14 cellular contexts compared by ENCODE assay signal in the genomic region with DNA sequence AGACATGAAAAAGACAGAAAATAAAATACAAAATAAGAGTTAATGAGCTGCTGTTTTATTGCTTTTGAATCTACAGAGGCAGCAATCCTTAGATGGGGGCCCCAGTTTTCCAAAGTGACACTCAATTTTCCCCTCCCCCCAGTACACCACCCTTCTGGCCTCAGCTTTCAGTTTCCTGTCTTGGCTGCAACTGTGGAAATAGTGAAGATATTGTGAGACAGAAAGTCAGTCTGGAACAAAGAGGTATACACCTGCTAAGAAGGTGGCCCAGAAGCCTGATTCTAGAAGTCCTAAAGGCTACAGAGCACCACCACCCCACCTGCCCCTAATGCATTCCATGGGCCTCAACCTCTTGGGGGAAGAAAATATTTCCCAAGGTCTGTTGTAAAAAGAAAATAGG. TPM values are rescaled to one million over a fixed set of nuclear protein-coding genes. Genes with fewer than 3 reads are reported as not detected.
DNase-seq lines count a peak whose midpoint lies in the region; FAIRE-seq and TF ChIP-seq lines count a peak whose summit lies in the region.
"Had no signal": no experiment of that assay in that cellular context is flagged by ENCODE, and none has a peak within 500 bp of the region (broad histone marks: within the 10 kb centered on the region; RNA-seq: fewer than 3 reads in every experiment).

No MANE protein-coding gene starts in this region.

- intact Hi-C loops in activated T-helper 2 cell treated with anti-CD3 and anti-CD28 coated beads, Interferon-gamma antibody, Interleukin-2, Interleukin-4, amounts not matched to agents 10 μg/mL and 5 μg/mL and 100 μg/mL, durations not matched to agents 14 hours and 24 hours and 36 hours (cut with micrococcal nuclease): loop anchor here (5.0 kb wide), 1 partner anchor 70 kb away; no protein-coding TSS in a partner anchor
- intact Hi-C loops in transverse colon (cut with DNase I; ENCODE audit: low total_unique reads): no loop called here
- intact Hi-C loops in kidney (cut with DNase I): no loop called here

- TF ChIP-seq EP300 in transverse colon (IDR thresholded peaks at IDR 0.05; ENCODE audit: low read depth): no peak

- H3K27ac Mint-ChIP-seq in activated naive CD4-positive, alpha-beta T cell treated with anti-CD3 and anti-CD28 coated beads, Interleukin-2, amount 50 U/mL, for 24 hours: peak overlapping the region; percentile 68
- H3K27ac Mint-ChIP-seq in activated T-helper 2 cell treated with anti-CD3 and anti-CD28 coated beads, Interferon-gamma antibody, Interleukin-2, Interleukin-4, amounts not matched to agents 10 μg/mL and 5 μg/mL and 100 μg/mL, durations not matched to agents 14 hours and 24 hours and 36 hours: peak overlapping the region; percentile 46
- H3K27ac Mint-ChIP-seq: dendritic cell treated with granulocyte-macrophage colony-stimulating factor and Interleukin-4, amounts not matched to agents 40 ng/mL and 50 ng/mL, for 4 days; stimulated activated memory B cell treated with anti-CD40 and anti-IgM and Interleukin-4, amounts not matched to agents 10 μg/mL and 1 μg/mL and 100 μg/mL, for 72 hours had no signal

- H3K9me3 ChIP-seq in transverse colon (no peaks in the 10 kb centered on the region), kidney (ENCODE audit: control insufficient read depth in 1 of 2, low read length in 2 of 2) (no peaks in the 10 kb centered on the region)
- H3K9me3 ChIP-seq: HAP-1 had no signal

- peaks cover 32% of the 10 kb centered on the region for H3K4me1 Mint-ChIP-seq in activated naive CD4-positive, alpha-beta T cell treated with anti-CD3 and anti-CD28 coated beads, Interleukin-2, amount 50 U/mL, for 24 hours
- H3K4me1 Mint-ChIP-seq in activated T-helper 2 cell treated with anti-CD3 and anti-CD28 coated beads, Interferon-gamma antibody, Interleukin-2, Interleukin-4, amounts not matched to agents 10 μg/mL and 5 μg/mL and 100 μg/mL, durations not matched to agents 14 hours and 24 hours and 36 hours (ENCODE audit: low read depth): peaks cover 22% of the 10 kb centered on the region

- no peaks in the 10 kb centered on the region for H3K27me3 ChIP-seq in transverse colon

- peak overlapping the region; percentile 33 for H3K4me3 Mint-ChIP-seq in activated naive CD4-positive, alpha-beta T cell treated with anti-CD3 and anti-CD28 coated beads, Interleukin-2, amount 50 U/mL, for 24 hours
- H3K4me3 Mint-ChIP-seq in activated T-helper 2 cell treated with anti-CD3 and anti-CD28 coated beads, Interferon-gamma antibody, Interleukin-2, Interleukin-4, amounts not matched to agents 10 μg/mL and 5 μg/mL and 100 μg/mL, durations not matched to agents 14 hours and 24 hours and 36 hours (ENCODE audit: low read depth): no peak overlapping the region
- H3K4me3 Mint-ChIP-seq: dendritic cell treated with granulocyte-macrophage colony-stimulating factor and Interleukin-4, amounts not matched to agents 40 ng/mL and 50 ng/mL, for 4 days; stimulated activated memory B cell treated with anti-CD40 and anti-IgM and Interleukin-4, amounts not matched to agents 10 μg/mL and 1 μg/mL and 100 μg/mL, for 72 hours had no signal

- peak overlapping the region in 1 of 2 donors; percentile 34 for H3K9ac ChIP-seq in kidney (ENCODE audit: low read length in 2 of 2)

- no peaks in the 10 kb centered on the region for H3K9me3 Mint-ChIP-seq in activated naive CD4-positive, alpha-beta T cell treated with anti-CD3 and anti-CD28 coated beads, Interleukin-2, amount 50 U/mL, for 24 hours
- H3K9me3 Mint-ChIP-seq in activated T-helper 2 cell treated with anti-CD3 and anti-CD28 coated beads, Interferon-gamma antibody, Interleukin-2, Interleukin-4, amounts not matched to agents 10 μg/mL and 5 μg/mL and 100 μg/mL, durations not matched to agents 14 hours and 24 hours and 36 hours: no peaks in the 10 kb centered on the region
- H3K9me3 Mint-ChIP-seq: CD4-positive, CD25-positive, alpha-beta regulatory T cell; dendritic cell treated with granulocyte-macrophage colony-stimulating factor and Interleukin-4, amounts not matched to agents 40 ng/mL and 50 ng/mL, for 4 days; stimulated activated memory B cell treated with anti-CD40 and anti-IgM and Interleukin-4, amounts not matched to agents 10 μg/mL and 1 μg/mL and 100 μg/mL, for 72 hours had no signal

- FAIRE-seq in kidney (lab: Jason Lieb, UNC): no peak

- H3K36me3 Mint-ChIP-seq in activated naive CD4-positive, alpha-beta T cell treated with anti-CD3 and anti-CD28 coated beads, Interleukin-2, amount 50 U/mL, for 24 hours: no peaks in the 10 kb centered on the region
- no peaks in the 10 kb centered on the region for H3K36me3 Mint-ChIP-seq in activated T-helper 2 cell treated with anti-CD3 and anti-CD28 coated beads, Interferon-gamma antibody, Interleukin-2, Interleukin-4, amounts not matched to agents 10 μg/mL and 5 μg/mL and 100 μg/mL, durations not matched to agents 14 hours and 24 hours and 36 hours (ENCODE audit: low read depth)
- H3K36me3 Mint-ChIP-seq: CD4-positive, CD25-positive, alpha-beta regulatory T cell; stimulated activated memory B cell treated with anti-CD40 and anti-IgM and Interleukin-4, amounts not matched to agents 10 μg/mL and 1 μg/mL and 100 μg/mL, for 72 hours had no signal

- no peak for TF ChIP-seq POLR2A in transverse colon (IDR thresholded peaks at IDR 0.05)

- in situ Hi-C loops in transverse colon (cut with MboI; ENCODE audit: low pct_ligation_motif_present in 1 of 4, low pct_unique_long_range_greater_than_20kb in 1 of 4, low sequenced_read_pairs in 3 of 4): no loop called here

- TF ChIP-seq CTCF in transverse colon (IDR thresholded peaks at IDR 0.05) (no peak), kidney (IDR thresholded peaks at IDR 0.05; ENCODE audit: borderline replicate concordance, extremely low read depth, insufficient read depth) (no peak)

- peak overlapping the region; percentile 90 to 96 (median 94) for H3K27ac ChIP-seq in transverse colon
- no peak overlapping the region for H3K27ac ChIP-seq in kidney (ENCODE audit: low read depth in 2 of 2, low read length in 2 of 2)
- H3K27ac ChIP-seq: WERI-Rb-1 had no signal

- DNase-seq in activated naive CD4-positive, alpha-beta T cell treated with Interleukin-2 at 50 U/mL for 16 hours: no peak
- DNase-seq in activated T-helper 2 cell treated with anti-CD3 and anti-CD28 coated beads, Interferon-gamma antibody, Interleukin-2, Interleukin-4, amounts not matched to agents 10 μg/mL and 5 μg/mL and 100 μg/mL, durations not matched to agents 14 hours and 24 hours and 36 hours (ENCODE audit: low spot score): no peak
- peak; percentile 44 for DNase-seq in islet precursor cell
- DNase-seq in transverse colon: no peak
- no peak for DNase-seq in kidney
- DNase-seq in NK-92 (lab: John Stamatoyannopoulos, UW; ENCODE audit: unreplicated experiment): no peak
- DNase-seq in stimulated activated CD8-positive, alpha-beta memory T cell treated with anti-CD3 and anti-CD28 coated beads, Interleukin-4, amount 100 ng/mL, for 48 hours: no peak
- DNase-seq: NCI-H524 treated with DMSO at 0.1 percent for 48 hours, WERI-Rb-1 had no signal

- H3K36me3 ChIP-seq in transverse colon: no peaks in the 10 kb centered on the region
- peaks cover 0 to 9% of the 10 kb centered on the region in 2 donors for H3K36me3 ChIP-seq in kidney (ENCODE audit: control insufficient read depth in 1 of 2, insufficient read depth in 2 of 2, low read length in 2 of 2)
- H3K36me3 ChIP-seq: HAP-1, WERI-Rb-1 had no signal

- no peaks in the 10 kb centered on the region for H3K27me3 Mint-ChIP-seq in activated naive CD4-positive, alpha-beta T cell treated with anti-CD3 and anti-CD28 coated beads, Interleukin-2, amount 50 U/mL, for 24 hours
- no peaks in the 10 kb centered on the region for H3K27me3 Mint-ChIP-seq in activated T-helper 2 cell treated with anti-CD3 and anti-CD28 coated beads, Interferon-gamma antibody, Interleukin-2, Interleukin-4, amounts not matched to agents 10 μg/mL and 5 μg/mL and 100 μg/mL, durations not matched to agents 14 hours and 24 hours and 36 hours (ENCODE audit: low read depth)

- H3K4me1 ChIP-seq in transverse colon: peaks cover 31 to 92% (median 53%) of the 10 kb centered on the region in 4 donors
- peaks cover 11 to 19% of the 10 kb centered on the region in 2 donors for H3K4me1 ChIP-seq in kidney (ENCODE audit: control insufficient read depth in 1 of 2, insufficient read depth in 1 of 2, low read depth in 1 of 2, low read length in 2 of 2)

- H3K4me3 ChIP-seq in transverse colon (peak overlapping the region in 1 of 4 donors; percentile 79), kidney (ENCODE audit: low read length in 2 of 2) (no peak overlapping the region)
- H3K4me3 ChIP-seq: HAP-1 had no signal

RNA-seq across cellular contexts. Expression of a gene that starts 1.1 kb away (rescaled TPM):
- total RNA-seq in activated T-helper 2 cell treated with anti-CD3 and anti-CD28 coated beads, Interferon-gamma antibody, Interleukin-2, Interleukin-4, amounts not matched to agents 10 μg/mL and 5 μg/mL and 100 μg/mL, durations not matched to agents 14 hours and 24 hours and 36 hours: 5.2 and 5.5 TPM in 2 replicates
- total RNA-seq in transverse colon (100 to 1,000 TPM; 284 to 483 (median 296) TPM), kidney (24.7 TPM)
- polyA plus RNA-seq in kidney (ENCODE audit: insufficient read depth, low read depth, low replicate concordance): 21.6 TPM

RNA-seq across cellular contexts. Expression of a gene that starts 10.2 kb away (rescaled TPM):
- 109 and 113 TPM in 2 replicates for total RNA-seq in activated T-helper 2 cell treated with anti-CD3 and anti-CD28 coated beads, Interferon-gamma antibody, Interleukin-2, Interleukin-4, amounts not matched to agents 10 μg/mL and 5 μg/mL and 100 μg/mL, durations not matched to agents 14 hours and 24 hours and 36 hours
- total RNA-seq in transverse colon (10 to 100 TPM; 32.4 to 78.6 (median 46.2) TPM), kidney (55.0 TPM)
- 40.6 TPM for polyA plus RNA-seq in kidney (ENCODE audit: insufficient read depth, low read depth, low replicate concordance)

RNA-seq across cellular contexts. Expression of a gene that starts 20.1 kb away (rescaled TPM):
- total RNA-seq in activated T-helper 2 cell treated with anti-CD3 and anti-CD28 coated beads, Interferon-gamma antibody, Interleukin-2, Interleukin-4, amounts not matched to agents 10 μg/mL and 5 μg/mL and 100 μg/mL, durations not matched to agents 14 hours and 24 hours and 36 hours: 17.9 and 18.4 TPM in 2 replicates
- total RNA-seq in transverse colon: 1 to 10 TPM in 3 of 4 donors, under 1 TPM in 1; 0.40 to 2.5 (median 1.5) TPM
- total RNA-seq in kidney: 4.5 TPM
- 2.0 TPM for polyA plus RNA-seq in kidney (ENCODE audit: insufficient read depth, low read depth, low replicate concordance)

RNA-seq across cellular contexts. Expression of a gene that starts 38.4 kb away (rescaled TPM):
- 23.6 and 26.6 TPM in 2 replicates for total RNA-seq in activated T-helper 2 cell treated with anti-CD3 and anti-CD28 coated beads, Interferon-gamma antibody, Interleukin-2, Interleukin-4, amounts not matched to agents 10 μg/mL and 5 μg/mL and 100 μg/mL, durations not matched to agents 14 hours and 24 hours and 36 hours
- total RNA-seq in transverse colon (10 to 100 TPM in 3 of 4 donors, 1 to 10 TPM in 1; 7.4 to 61.0 (median 31.5) TPM), kidney (14.3 TPM)
- polyA plus RNA-seq in kidney (ENCODE audit: insufficient read depth, low read depth, low replicate concordance): 44.0 TPM

Comparison
In these comparisons a context has a peak if more than half of its experiments do, and no peak if none do; other contexts are left out.
1. H3K27ac ChIP-seq: peak in transverse colon (4 of 4); none in kidney (0 of 2).
2. RNA of a gene that starts 1.1 kb away (total RNA-seq): 284 to 483 TPM in transverse colon; 24.7 TPM in kidney (single experiment) and 5.2 to 5.5 TPM in activated T-helper 2 cell treated with anti-CD3 and anti-CD28 coated beads, Interferon-gamma antibody, Interleukin-2, Interleukin-4, amounts not matched to agents 10 μg/mL and 5 μg/mL and 100 μg/mL, durations not matched to agents 14 hours and 24 hours and 36 hours; every median in the first group is over 10 times any median in the second.